ENCODE assay signal across 8 cellular contexts in genomic region chr9:129995409-129996160, GRCh38. TPM values are rescaled to one million over a fixed set of nuclear protein-coding genes. Genes with fewer than 3 reads are reported as not detected.
DNase-seq lines count a peak whose midpoint lies in the region; ATAC-seq and TF ChIP-seq lines count a peak whose summit lies in the region.

No MANE protein-coding gene starts in this region.

- no peaks in the 10 kb centered on the region for H3K27me3 ChIP-seq in upper lobe of left lung

- TF ChIP-seq EP300 in upper lobe of left lung (IDR thresholded peaks at IDR 0.05) = no peak

- no peak for TF ChIP-seq CTCF in upper lobe of left lung (IDR thresholded peaks at IDR 0.05)

- peak overlapping the region; percentile 52 for H3K4me3 Mint-ChIP-seq in activated naive CD4-positive, alpha-beta T cell treated with anti-CD3 and anti-CD28 coated beads for 36 hours
- H3K4me3 Mint-ChIP-seq in activated naive CD8-positive, alpha-beta T cell treated with anti-CD3 and anti-CD28 coated beads, Interleukin-2, amount 10 ng/mL, durations not matched to agents 7 days and 5 days = peak overlapping the region; percentile 73

- ATAC-seq in activated naive CD8-positive, alpha-beta T cell treated with anti-CD3 and anti-CD28 coated beads, Interleukin-2, amount 10 ng/mL, durations not matched to agents 7 days and 5 days (ENCODE audit: low read depth) = peak; percentile 57
- peak in 1 of 2 donors; percentile 64 for ATAC-seq in upper lobe of left lung (ENCODE audit: low FRiP score in 2 of 2)

- H3K4me3 ChIP-seq in upper lobe of left lung = no peak overlapping the region

- intact Hi-C loops in activated naive CD4-positive, alpha-beta T cell treated with anti-CD3 and anti-CD28 coated beads for 36 hours (cut with micrococcal nuclease) = loop anchor here (1.0 kb wide), 1 partner anchor 28 kb away; no protein-coding TSS in a partner anchor

- no peaks in the 10 kb centered on the region for H3K9me3 ChIP-seq in upper lobe of left lung

- TF ChIP-seq POLR2A in upper lobe of left lung (IDR thresholded peaks at IDR 0.05) = no peak

- H3K36me3 ChIP-seq in upper lobe of left lung = no peaks in the 10 kb centered on the region

- peaks cover 20% of the 10 kb centered on the region for H3K36me3 Mint-ChIP-seq in activated naive CD4-positive, alpha-beta T cell treated with anti-CD3 and anti-CD28 coated beads for 36 hours (ENCODE audit: low read depth)
- H3K36me3 Mint-ChIP-seq in activated naive CD8-positive, alpha-beta T cell treated with anti-CD3 and anti-CD28 coated beads, Interleukin-2, amount 10 ng/mL, durations not matched to agents 7 days and 5 days = peaks cover 35% of the 10 kb centered on the region

- CTCF ChIA-PET in activated naive CD4-positive, alpha-beta T cell treated with anti-CD3 and anti-CD28 coated beads for 36 hours (lab: Charles Lee) = interaction anchor here (0.7 to 1.9 kb wide), 8 partner anchors 13 to 110 kb away, joined by 3 to 8 read pairs (median 4); no protein-coding TSS in a partner anchor

- peak overlapping the region; percentile 45 to 84 (median 76) for H3K27ac ChIP-seq in upper lobe of left lung

- WGBS in upper lobe of left lung, 2 donors = 19 to 26% methylated on average over 5 of the region's 5 CpGs

- peaks cover 80% of the 10 kb centered on the region for H3K4me1 Mint-ChIP-seq in activated naive CD4-positive, alpha-beta T cell treated with anti-CD3 and anti-CD28 coated beads for 36 hours (ENCODE audit: low read depth)
- peaks cover 58% of the 10 kb centered on the region for H3K4me1 Mint-ChIP-seq in activated naive CD8-positive, alpha-beta T cell treated with anti-CD3 and anti-CD28 coated beads, Interleukin-2, amount 10 ng/mL, durations not matched to agents 7 days and 5 days

- H3K9me3 Mint-ChIP-seq in activated naive CD4-positive, alpha-beta T cell treated with anti-CD3 and anti-CD28 coated beads for 36 hours = no peaks in the 10 kb centered on the region
- H3K9me3 Mint-ChIP-seq in activated naive CD8-positive, alpha-beta T cell treated with anti-CD3 and anti-CD28 coated beads, Interleukin-2, amount 10 ng/mL, durations not matched to agents 7 days and 5 days = no peaks in the 10 kb centered on the region

- peaks cover 20 to 33% (median 25%) of the 10 kb centered on the region in 4 donors for H3K4me1 ChIP-seq in upper lobe of left lung

- peak; percentile 63 for DNase-seq in activated naive CD4-positive, alpha-beta T cell treated with anti-CD3 and anti-CD28 coated beads for 36 hours
- DNase-seq in activated naive CD4-positive, alpha-beta T cell (lab: John Stamatoyannopoulos, UW) = no peak
- DNase-seq in activated naive CD8-positive, alpha-beta T cell treated with anti-CD3 and anti-CD28 coated beads, Interleukin-2, amount 10 ng/mL, durations not matched to agents 7 days and 5 days = no peak
- DNase-seq in left kidney (ENCODE audit: low read depth, low spot score) = peak; percentile 7
- DNase-seq in upper lobe of left lung = peak in 1 of 2 donors; percentile 43
- no peak for DNase-seq in KBM-7
- DNase-seq in NCI-H146 (lab: John Stamatoyannopoulos, UW) = no peak
- no peak for DNase-seq in NCI-H2081 (lab: John Stamatoyannopoulos, UW)

- peak overlapping the region; percentile 85 for H3K27ac Mint-ChIP-seq in activated naive CD4-positive, alpha-beta T cell treated with anti-CD3 and anti-CD28 coated beads for 36 hours
- H3K27ac Mint-ChIP-seq in activated naive CD8-positive, alpha-beta T cell treated with anti-CD3 and anti-CD28 coated beads, Interleukin-2, amount 10 ng/mL, durations not matched to agents 7 days and 5 days = peak overlapping the region; percentile 88

- POLR2A ChIA-PET in activated naive CD8-positive, alpha-beta T cell treated with anti-CD3 and anti-CD28 coated beads, Interleukin-2, amount 10 ng/mL, durations not matched to agents 7 days and 5 days (lab: Charles Lee) = interaction anchor here (1.1 to 1.5 kb wide), 3 partner anchors 11 to 109 kb away, joined by 3 to 6 read pairs (median 5); no protein-coding TSS in a partner anchor

- H3K27me3 Mint-ChIP-seq in activated naive CD4-positive, alpha-beta T cell treated with anti-CD3 and anti-CD28 coated beads for 36 hours (ENCODE audit: low read depth) = no peaks in the 10 kb centered on the region
- no peaks in the 10 kb centered on the region for H3K27me3 Mint-ChIP-seq in activated naive CD8-positive, alpha-beta T cell treated with anti-CD3 and anti-CD28 coated beads, Interleukin-2, amount 10 ng/mL, durations not matched to agents 7 days and 5 days

- in situ Hi-C loops in KBM-7 (cut with MboI; ENCODE audit: low pct_unique_long_range_greater_than_20kb, low sequenced_read_pairs) = no loop called here

RNA-seq across cellular contexts. Expression of gene FNBP1, which starts 47.4 kb away (rescaled TPM):
- total RNA-seq in activated naive CD4-positive, alpha-beta T cell treated with anti-CD3 and anti-CD28 coated beads for 36 hours = 100 to 1,000 TPM; 126 to 128 TPM
- total RNA-seq in activated naive CD8-positive, alpha-beta T cell treated with anti-CD3 and anti-CD28 coated beads, Interleukin-2, amount 10 ng/mL, durations not matched to agents 7 days and 5 days = 100 to 1,000 TPM; 191 to 194 TPM
- total RNA-seq in upper lobe of left lung = 10 to 100 TPM; 34.8 to 85.4 (median 51.6) TPM

RNA-seq across cellular contexts. Expression of gene GPR107, which starts 58.1 kb away (rescaled TPM):
- 10 to 100 TPM; 19.0 to 20.0 TPM for total RNA-seq in activated naive CD4-positive, alpha-beta T cell treated with anti-CD3 and anti-CD28 coated beads for 36 hours
- 10 to 100 TPM; 23.2 to 25.1 TPM for total RNA-seq in activated naive CD8-positive, alpha-beta T cell treated with anti-CD3 and anti-CD28 coated beads, Interleukin-2, amount 10 ng/mL, durations not matched to agents 7 days and 5 days
- 10 to 100 TPM; 26.5 to 44.4 (median 35.3) TPM for total RNA-seq in upper lobe of left lung

Comparison
In these comparisons a context has a peak if more than half of its experiments do, and no peak if none do; other contexts are left out.
1. DNase-seq: peak in activated naive CD4-positive, alpha-beta T cell treated with anti-CD3 and anti-CD28 coated beads for 36 hours (single experiment) and left kidney (single experiment); none in activated naive CD4-positive, alpha-beta T cell (0 of 4), activated naive CD8-positive, alpha-beta T cell treated with anti-CD3 and anti-CD28 coated beads, Interleukin-2, amount 10 ng/mL, durations not matched to agents 7 days and 5 days (single experiment), KBM-7 (single experiment), NCI-H146 (single experiment) and NCI-H2081 (0 of 2).